ENCODE assay signal across 8 cellular contexts in the genomic region with DNA sequence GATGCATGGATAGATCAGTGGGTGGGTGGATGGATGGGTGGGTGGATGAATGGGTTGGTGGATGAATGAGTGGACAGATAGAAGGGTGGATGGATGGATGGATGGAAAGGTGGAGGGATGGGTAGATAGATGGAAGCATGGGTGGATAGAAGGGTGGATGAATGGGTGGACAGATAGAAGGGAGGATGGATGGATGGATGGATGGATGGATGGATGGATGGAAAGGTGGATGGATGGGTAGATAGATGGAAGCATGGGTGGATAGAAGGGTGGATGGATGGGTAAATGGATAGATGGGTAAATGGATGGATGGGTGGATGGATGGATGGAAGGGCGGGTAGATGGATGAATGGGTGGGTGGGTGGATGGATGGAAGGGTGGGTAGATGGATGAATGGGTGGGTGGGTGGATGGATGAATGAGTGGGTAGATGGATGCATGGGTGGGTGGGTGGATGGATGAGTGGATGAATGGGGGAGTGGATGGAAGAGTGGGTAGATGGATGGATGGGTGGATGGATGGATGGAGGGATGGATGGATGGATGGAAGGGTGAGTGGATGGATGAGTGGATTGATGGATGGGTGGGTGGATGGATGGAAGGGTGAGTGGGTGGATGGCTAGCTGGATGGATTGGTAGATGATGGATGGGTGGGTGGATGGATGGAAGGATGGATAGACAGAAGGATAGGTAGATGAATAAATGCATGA.
"Had no signal": no experiment of that assay in that cellular context is flagged by ENCODE, and none has a peak within 500 bp of the region (broad histone marks: within the 10 kb centered on the region; RNA-seq: fewer than 3 reads in every experiment).

No MANE protein-coding gene starts in this region.

- H3K4me3 ChIP-seq: GM12878 had no signal

- FAIRE-seq: G401.6, GM12878, GM12891, GM12892, GM18507, GM19239 had no signal

- DNase-seq: GDM1, GF-D8 had no signal

- ATAC-seq: GM12878 had no signal
